ENCODE assay signal across 17 cellular contexts in the genomic region with DNA sequence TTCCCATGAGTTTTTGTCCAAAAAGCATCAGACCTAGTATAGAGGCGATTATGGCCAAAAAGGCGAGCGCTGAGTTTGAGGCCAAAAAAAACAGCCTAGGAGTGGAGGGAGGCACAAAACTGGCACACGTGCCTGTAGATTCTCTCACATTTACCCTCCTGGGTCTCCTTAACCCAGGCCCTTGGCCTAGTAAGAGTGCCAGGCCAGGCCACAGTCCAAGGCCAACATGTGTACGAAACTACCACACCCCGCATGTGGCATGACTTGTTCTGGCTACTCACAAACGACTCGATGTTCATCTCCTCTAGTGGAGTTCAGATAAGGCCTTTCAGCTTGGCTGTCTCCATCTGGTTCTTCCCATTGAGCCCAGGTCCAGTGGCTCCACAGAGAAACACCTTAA.
DNase-seq lines count a peak whose midpoint lies in the region; ATAC-seq, FAIRE-seq and TF ChIP-seq lines count a peak whose summit lies in the region.
"Had no signal": no experiment of that assay in that cellular context is flagged by ENCODE, and none has a peak within 500 bp of the region (broad histone marks: within the 10 kb centered on the region; RNA-seq: fewer than 3 reads in every experiment).

No MANE protein-coding gene starts in this region.

- H3K4me3 Mint-ChIP-seq in MCF 10A (ENCODE audit: unreplicated experiment): no peak overlapping the region
- H3K4me3 Mint-ChIP-seq: activated CD8-positive, alpha-beta T cell treated with anti-CD3 and anti-CD28 coated beads, Interleukin-2, amount 10 ng/mL, durations not matched to agents 7 days and 5 days; activated naive CD8-positive, alpha-beta T cell treated with anti-CD3 and anti-CD28 coated beads, Interleukin-2, amount 10 ng/mL, durations not matched to agents 7 days and 5 days; stimulated activated naive CD8-positive, alpha-beta T cell treated with anti-CD3 and anti-CD28 coated beads, Interleukin-15, Interleukin-2, amounts not matched to agents 100 ng/mL and 50 ng/mL, for 24 hours; T-helper 1 cell treated with Interleukin-12 subunit alpha and Interleukin-12 subunit beta and Interleukin-4 antibody, amounts not matched to agents 30 μg/mL and 1 μg/mL, for 36 hours; WTC11 had no signal

- POLR2A ChIA-PET in MCF 10A (lab: Yijun Ruan, JAX): interaction anchor here (0.9 kb wide), 1 partner anchor 9 kb away, joined by 3 read pairs; no protein-coding TSS in a partner anchor

- no peak for FAIRE-seq in H54 (lab: Jason Lieb, UNC)

- H3K27me3 Mint-ChIP-seq in MCF 10A (ENCODE audit: insufficient read depth, unreplicated experiment): no peaks in the 10 kb centered on the region

- intact Hi-C loops in esophagus squamous epithelium (cut with DNase I): no loop called here
- intact Hi-C loops in testis (cut with DNase I; ENCODE audit: low total_unique reads): no loop called here
- intact Hi-C loops in MCF 10A (cut with micrococcal nuclease): no loop called here

- no peak overlapping the region for H3K27ac Mint-ChIP-seq in MCF 10A (ENCODE audit: low read depth, unreplicated experiment)
- H3K27ac Mint-ChIP-seq: activated CD8-positive, alpha-beta T cell treated with anti-CD3 and anti-CD28 coated beads, Interleukin-2, amount 10 ng/mL, durations not matched to agents 7 days and 5 days; activated naive CD8-positive, alpha-beta T cell treated with anti-CD3 and anti-CD28 coated beads, Interleukin-2, amount 10 ng/mL, durations not matched to agents 7 days and 5 days; stimulated activated naive CD8-positive, alpha-beta T cell treated with anti-CD3 and anti-CD28 coated beads, Interleukin-15, Interleukin-2, amounts not matched to agents 100 ng/mL and 50 ng/mL, for 24 hours; T-helper 1 cell treated with Interleukin-12 subunit alpha and Interleukin-12 subunit beta and Interleukin-4 antibody, amounts not matched to agents 30 μg/mL and 1 μg/mL, for 36 hours; WTC11 had no signal

- H3K9me3 ChIP-seq in esophagus squamous epithelium: no peaks in the 10 kb centered on the region
- H3K9me3 ChIP-seq in muscle layer of duodenum (ENCODE audit: control insufficient read depth in 1 of 2, low read length in 2 of 2): no peaks in the 10 kb centered on the region
- H3K9me3 ChIP-seq in testis: no peaks in the 10 kb centered on the region

- no TSS peak for BruUV-seq in MCF 10A (replicated peaks; lab: Mats Ljungman, UMichigan)

- DNase-seq in NCI-H2196 (lab: John Stamatoyannopoulos, UW; ENCODE audit: unreplicated experiment): peak; percentile 65
- no peak for DNase-seq in esophagus squamous epithelium (lab: John Stamatoyannopoulos, UW)
- DNase-seq in testis: peak; percentile 37
- DNase-seq in H54 (ENCODE audit: insufficient read length, low spot score): no peak
- no peak for DNase-seq in MCF 10A (ENCODE audit: unreplicated experiment)
- no peak for DNase-seq in DMS53 (lab: John Stamatoyannopoulos, UW)
- DNase-seq: activated CD8-positive, alpha-beta T cell treated with anti-CD3 and anti-CD28 coated beads, Interleukin-2, amount 10 ng/mL, durations not matched to agents 7 days and 5 days; activated naive CD8-positive, alpha-beta T cell treated with anti-CD3 and anti-CD28 coated beads, Interleukin-2, amount 10 ng/mL, durations not matched to agents 7 days and 5 days; effector memory CD4-positive, alpha-beta T cell; NCI-H187; stimulated activated CD4-positive, alpha-beta T cell treated with anti-CD3 and anti-CD28 coated beads, Interleukin-15, amount 100 ng/mL, for 24 hours had no signal

- no peak for TF ChIP-seq CTCF in esophagus squamous epithelium (IDR thresholded peaks at IDR 0.05)
- TF ChIP-seq CTCF in testis (IDR thresholded peaks at IDR 0.05): no peak
- no peak for TF ChIP-seq CTCF in MCF 10A (IDR thresholded peaks at IDR 0.05; ENCODE audit: unreplicated experiment)

- TF ChIP-seq POLR2A in esophagus squamous epithelium (IDR thresholded peaks at IDR 0.05) (no peak), testis (IDR thresholded peaks at IDR 0.05) (no peak), H54 (IDR thresholded peaks at IDR 0.05; ENCODE audit: low read depth, low read length) (no peak), GM18505 (IDR thresholded peaks at IDR 0.05; ENCODE audit: borderline replicate concordance, extremely low read depth, insufficient read depth, insufficient read length) (no peak)

- H3K4me3 ChIP-seq in esophagus squamous epithelium (no peak overlapping the region), muscle layer of duodenum (ENCODE audit: low read depth in 1 of 2, low read length in 2 of 2) (no peak overlapping the region), testis (no peak overlapping the region)
- H3K4me3 ChIP-seq: cardiac muscle cell had no signal

- H3K4me1 Mint-ChIP-seq in MCF 10A (ENCODE audit: insufficient read depth, unreplicated experiment): peaks cover 32% of the 10 kb centered on the region
- H3K4me1 Mint-ChIP-seq: activated naive CD8-positive, alpha-beta T cell treated with anti-CD3 and anti-CD28 coated beads, Interleukin-2, amount 10 ng/mL, durations not matched to agents 7 days and 5 days had no signal

- H3K27ac ChIP-seq in esophagus squamous epithelium: peak overlapping the region; percentile 3 to 83 (median 79)
- H3K27ac ChIP-seq in muscle layer of duodenum (ENCODE audit: low read length): peak overlapping the region; percentile 20
- H3K27ac ChIP-seq in testis: peak overlapping the region in 1 of 2 donors; percentile 13
- H3K27ac ChIP-seq: cardiac muscle cell had no signal

- H3K36me3 ChIP-seq in esophagus squamous epithelium: no peaks in the 10 kb centered on the region
- no peaks in the 10 kb centered on the region for H3K36me3 ChIP-seq in muscle layer of duodenum (ENCODE audit: control insufficient read depth in 1 of 2, insufficient read depth in 2 of 2, low read length in 2 of 2)
- no peaks in the 10 kb centered on the region for H3K36me3 ChIP-seq in testis (ENCODE audit: low read depth, missing control alignments)
- H3K36me3 ChIP-seq: cardiac muscle cell had no signal

- no peak for ATAC-seq in GM18505 (IDR thresholded peaks at IDR 0.05; ENCODE audit: unreplicated experiment)
- ATAC-seq: activated CD8-positive, alpha-beta T cell treated with anti-CD3 and anti-CD28 coated beads, Interleukin-2, amount 10 ng/mL, durations not matched to agents 7 days and 5 days had no signal

- H3K27me3 ChIP-seq in esophagus squamous epithelium (no peaks in the 10 kb centered on the region), muscle layer of duodenum (ENCODE audit: low read depth, low read length) (no peaks in the 10 kb centered on the region), testis (no peaks in the 10 kb centered on the region)

- H3K36me3 Mint-ChIP-seq in MCF 10A (ENCODE audit: insufficient read depth, unreplicated experiment): no peaks in the 10 kb centered on the region
- H3K36me3 Mint-ChIP-seq: activated naive CD8-positive, alpha-beta T cell treated with anti-CD3 and anti-CD28 coated beads, Interleukin-2, amount 10 ng/mL, durations not matched to agents 7 days and 5 days; WTC11 had no signal

- H3K4me1 ChIP-seq in esophagus squamous epithelium: peaks cover 27 to 84% (median 43%) of the 10 kb centered on the region in 3 donors
- H3K4me1 ChIP-seq in muscle layer of duodenum (ENCODE audit: control insufficient read depth in 1 of 2, insufficient read depth in 2 of 2, low read length in 2 of 2): peaks cover 0 to 4% of the 10 kb centered on the region in 2 donors
- peaks cover 16% of the 10 kb centered on the region for H3K4me1 ChIP-seq in testis

- CTCF ChIA-PET in MCF 10A (lab: Yijun Ruan, JAX): interaction anchor here (0.6 to 0.7 kb wide), 4 partner anchors 58 to 912 kb away, joined by 3 read pairs; no protein-coding TSS in a partner anchor

- 63 to 69% methylated on average over 6 to 8 of the region's 8 CpGs for WGBS in esophagus squamous epithelium, 2 donors
- 69 to 81% methylated on average over 8 of the region's 8 CpGs for WGBS in testis, 2 donors

- H3K9me3 Mint-ChIP-seq in MCF 10A (ENCODE audit: unreplicated experiment): no peaks in the 10 kb centered on the region
- H3K9me3 Mint-ChIP-seq: activated naive CD8-positive, alpha-beta T cell treated with anti-CD3 and anti-CD28 coated beads, Interleukin-2, amount 10 ng/mL, durations not matched to agents 7 days and 5 days; stimulated activated naive CD8-positive, alpha-beta T cell treated with anti-CD3 and anti-CD28 coated beads, Interleukin-15, Interleukin-2, amounts not matched to agents 100 ng/mL and 50 ng/mL, for 24 hours; T-helper 1 cell treated with Interleukin-12 subunit alpha and Interleukin-12 subunit beta and Interleukin-4 antibody, amounts not matched to agents 30 μg/mL and 1 μg/mL, for 36 hours had no signal

Comparison
In these comparisons a context has a peak if more than half of its experiments do, and no peak if none do; other contexts are left out.
1. DNase-seq: peak in NCI-H2196 (single experiment) and testis (single experiment); none in esophagus squamous epithelium (single experiment), H54 (single experiment), MCF 10A (single experiment) and DMS53 (single experiment).